1 cellular context compared by ENCODE assay signal in genomic region chr14:103104654-103105511, GRCh38.
TF ChIP-seq lines count a peak whose summit lies in the region.

No MANE protein-coding gene starts in this region.

TF ChIP-seq in SK-N-SH treated with all-trans-retinoic acid at 6 μM for 48 hours, 23 proteins besides CTCF, POLR2A, EP300 and RAD21 (continued from another document):
- TF ChIP-seq, protein P1, sequence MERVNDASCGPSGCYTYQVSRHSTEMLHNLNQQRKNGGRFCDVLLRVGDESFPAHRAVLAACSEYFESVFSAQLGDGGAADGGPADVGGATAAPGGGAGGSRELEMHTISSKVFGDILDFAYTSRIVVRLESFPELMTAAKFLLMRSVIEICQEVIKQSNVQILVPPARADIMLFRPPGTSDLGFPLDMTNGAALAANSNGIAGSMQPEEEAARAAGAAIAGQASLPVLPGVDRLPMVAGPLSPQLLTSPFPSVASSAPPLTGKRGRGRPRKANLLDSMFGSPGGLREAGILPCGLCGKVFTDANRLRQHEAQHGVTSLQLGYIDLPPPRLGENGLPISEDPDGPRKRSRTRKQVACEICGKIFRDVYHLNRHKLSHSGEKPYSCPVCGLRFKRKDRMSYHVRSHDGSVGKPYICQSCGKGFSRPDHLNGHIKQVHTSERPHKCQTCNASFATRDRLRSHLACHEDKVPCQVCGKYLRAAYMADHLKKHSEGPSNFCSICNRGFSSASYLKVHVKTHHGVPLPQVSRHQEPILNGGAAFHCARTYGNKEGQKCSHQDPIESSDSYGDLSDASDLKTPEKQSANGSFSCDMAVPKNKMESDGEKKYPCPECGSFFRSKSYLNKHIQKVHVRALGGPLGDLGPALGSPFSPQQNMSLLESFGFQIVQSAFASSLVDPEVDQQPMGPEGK (CRISPR knock-in tag; IDR thresholded peaks at IDR 0.05; ENCODE audit: borderline replicate concordance), result no peak
- TF ChIP-seq SNAI2 (CRISPR knock-in tag; IDR thresholded peaks at IDR 0.05) (no peak), CSRNP3 (CRISPR knock-in tag; IDR thresholded peaks at IDR 0.05) (no peak)
